Comparison of ENCODE assay signal across 8 cellular contexts in genomic region chr15:40252438-40253178, GRCh38. TPM values are rescaled to one million over a fixed set of nuclear protein-coding genes. Genes with fewer than 3 reads are reported as not detected.
DNase-seq lines count a peak whose midpoint lies in the region; ATAC-seq, FAIRE-seq and TF ChIP-seq lines count a peak whose summit lies in the region.

No MANE protein-coding gene starts in this region.

- H3K36me3 Mint-ChIP-seq in neural progenitor cell = peaks cover 4% of the 10 kb centered on the region

- TF ChIP-seq POLR2A in esophagus squamous epithelium (IDR thresholded peaks at IDR 0.05) = peak in 1 of 4 donors; percentile 41

- H3K4me1 ChIP-seq in esophagus squamous epithelium = peaks cover 26 to 86% (median 37%) of the 10 kb centered on the region in 3 donors
- peaks cover 8% of the 10 kb centered on the region for H3K4me1 ChIP-seq in neural progenitor cell

- TF ChIP-seq CTCF in SU-DHL-6 (IDR thresholded peaks at IDR 0.05; ENCODE audit: insufficient read depth, low read length, poor library complexity, severe bottlenecking) (no peak), esophagus squamous epithelium (IDR thresholded peaks at IDR 0.05) (no peak), neural progenitor cell (IDR thresholded peaks at IDR 0.05) (peak; percentile 10)

- WGBS in esophagus squamous epithelium, 2 donors = 2% methylated on average over 21 of the region's 84 CpGs; no CpG with 5 or more reads in 1 of the 2 donors

- no peaks in the 10 kb centered on the region for H3F3A ChIP-seq in SU-DHL-6 (ENCODE audit: insufficient read depth)
- H3F3A ChIP-seq in neural progenitor cell (ENCODE audit: low read depth) = peaks cover 8% of the 10 kb centered on the region

- peaks cover 37% of the 10 kb centered on the region for H3K4me1 Mint-ChIP-seq in neural progenitor cell

- no peaks in the 10 kb centered on the region for H3K9me3 ChIP-seq in SU-DHL-6 (ENCODE audit: insufficient read depth, low read length)
- no peaks in the 10 kb centered on the region for H3K9me3 ChIP-seq in esophagus squamous epithelium
- H3K9me3 ChIP-seq in neural progenitor cell (ENCODE audit: low read depth) = no peaks in the 10 kb centered on the region

- no peaks in the 10 kb centered on the region for H3K36me3 ChIP-seq in SU-DHL-6 (ENCODE audit: low read length)
- peaks cover 0 to 51% (median 4%) of the 10 kb centered on the region in 3 donors for H3K36me3 ChIP-seq in esophagus squamous epithelium
- no peaks in the 10 kb centered on the region for H3K36me3 ChIP-seq in neural progenitor cell

- H3K27me3 Mint-ChIP-seq in neural progenitor cell (ENCODE audit: insufficient read depth, low read depth) = peaks cover 41% of the 10 kb centered on the region

- H3K9ac ChIP-seq in SU-DHL-6 (ENCODE audit: low read length) (no peak overlapping the region), neural progenitor cell (no peak overlapping the region)

- H3K4me2 ChIP-seq in SU-DHL-6 (ENCODE audit: low read depth, low read length, poor library complexity, severe bottlenecking) = peak overlapping the region; percentile 17
- H3K4me2 ChIP-seq in neural progenitor cell = peak overlapping the region; percentile 99

- intact Hi-C loops in esophagus squamous epithelium (cut with DNase I) = no loop called here

- H2AFZ ChIP-seq in SU-DHL-6 (ENCODE audit: low read depth, low read length, severe bottlenecking) = no peak overlapping the region
- H2AFZ ChIP-seq in neural progenitor cell (replicated peaks) = peak overlapping the region; percentile 98

- H3K4me3 ChIP-seq in SU-DHL-6 (ENCODE audit: insufficient read depth, low read length, poor library complexity, severe bottlenecking) = no peak overlapping the region
- H3K4me3 ChIP-seq in esophagus squamous epithelium = peak overlapping the region; percentile 53 to 76 (median 58)
- peak overlapping the region; percentile 65 for H3K4me3 ChIP-seq in neural progenitor cell

- FAIRE-seq in RCC 7860 (lab: Jason Lieb, UNC) = no peak

- H3K27ac Mint-ChIP-seq in neural progenitor cell = no peak overlapping the region

- H3K4me3 Mint-ChIP-seq in neural progenitor cell = peak overlapping the region; percentile 57

- peaks cover 4% of the 10 kb centered on the region for H3K9me3 Mint-ChIP-seq in neural progenitor cell

- H3K27ac ChIP-seq in SU-DHL-6 (ENCODE audit: low read depth, low read length) (no peak overlapping the region), esophagus squamous epithelium (peak overlapping the region; percentile 27 to 88 (median 81)), neural progenitor cell (no peak overlapping the region)

- no peaks in the 10 kb centered on the region for H4K20me1 ChIP-seq in SU-DHL-6 (ENCODE audit: low read depth, low read length)
- no peaks in the 10 kb centered on the region for H4K20me1 ChIP-seq in neural progenitor cell (ENCODE audit: low read depth)

- H3K27me3 ChIP-seq in SU-DHL-6 (ENCODE audit: low read length) = no peaks in the 10 kb centered on the region
- peaks cover 0 to 38% (median 0%) of the 10 kb centered on the region in 4 donors for H3K27me3 ChIP-seq in esophagus squamous epithelium
- peaks cover 58% of the 10 kb centered on the region for H3K27me3 ChIP-seq in neural progenitor cell

- no peaks in the 10 kb centered on the region for H3K9me2 ChIP-seq in SU-DHL-6 (replicated peaks; ENCODE audit: insufficient read depth, low read length)

- H3K79me2 ChIP-seq in SU-DHL-6 (ENCODE audit: insufficient read depth, low read length) (no peaks in the 10 kb centered on the region), neural progenitor cell (ENCODE audit: low read depth) (no peaks in the 10 kb centered on the region)

- ATAC-seq in HG02642 (IDR thresholded peaks at IDR 0.05; ENCODE audit: poor library complexity, unreplicated experiment) = no peak

- DNase-seq in activated CD8-positive, alpha-beta memory T cell treated with anti-CD3 and anti-CD28 coated beads for 24 hours = peak; percentile 69
- DNase-seq in activated CD8-positive, alpha-beta memory T cell treated with anti-CD3 and anti-CD28 coated beads, Interleukin-2, amount 50 U/mL, for 4 hours = no peak
- DNase-seq in esophagus squamous epithelium (lab: John Stamatoyannopoulos, UW) (no peak), neural progenitor cell (ENCODE audit: low spot score) (peak; percentile 53), RCC 7860 (ENCODE audit: low spot score) (no peak), NCI-H226 (no peak)

RNA-seq across cellular contexts. Expression of gene PAK6, which starts 13.7 kb away (rescaled TPM):
- 10 to 100 TPM; 31.5 to 53.5 (median 37.2) TPM for total RNA-seq in esophagus squamous epithelium
- total RNA-seq in neural progenitor cell (ENCODE audit: low replicate concordance) = 0.90 TPM in 1 of 2 replicates, not detected in the other

RNA-seq across cellular contexts. Expression of gene ANKRD63, which starts 30.3 kb away (rescaled TPM):
- total RNA-seq in esophagus squamous epithelium = not detected
- not detected in 2 replicates for total RNA-seq in neural progenitor cell (ENCODE audit: low replicate concordance)

RNA-seq across cellular contexts. Expression of gene PLCB2, which starts 55.1 kb away (rescaled TPM):
- 10 to 100 TPM in 3 of 4 donors, 1 to 10 TPM in 1; 6.1 to 15.9 (median 10.4) TPM for total RNA-seq in esophagus squamous epithelium
- total RNA-seq in neural progenitor cell (ENCODE audit: low replicate concordance) = 0.56 and 2.1 TPM in 2 replicates

Comparison
In these comparisons a context has a peak if more than half of its experiments do, and no peak if none do; other contexts are left out.
1. DNase-seq: peak in activated CD8-positive, alpha-beta memory T cell treated with anti-CD3 and anti-CD28 coated beads for 24 hours (single experiment) and neural progenitor cell (single experiment); none in activated CD8-positive, alpha-beta memory T cell treated with anti-CD3 and anti-CD28 coated beads, Interleukin-2, amount 50 U/mL, for 4 hours (single experiment), esophagus squamous epithelium (single experiment), RCC 7860 (single experiment) and NCI-H226 (single experiment).
2. H3K27ac ChIP-seq: peak in esophagus squamous epithelium (4 of 4); none in SU-DHL-6 (single experiment) and neural progenitor cell (single experiment).
3. RNA of gene PAK6, which starts 13.7 kb away (total RNA-seq): 31.5 to 53.5 TPM in esophagus squamous epithelium; 0.90 TPM in neural progenitor cell; every median in the first group is over 10 times any median in the second.